ENCODE assay signal across 13 cellular contexts in genomic region chr10:72000073-72001025, GRCh38. TPM values are rescaled to one million over a fixed set of nuclear protein-coding genes. Genes with fewer than 3 reads are reported as not detected.
DNase-seq lines count a peak whose midpoint lies in the region; ATAC-seq and TF ChIP-seq lines count a peak whose summit lies in the region.
"Had no signal": no experiment of that assay in that cellular context is flagged by ENCODE, and none has a peak within 500 bp of the region (broad histone marks: within the 10 kb centered on the region; RNA-seq: fewer than 3 reads in every experiment).

No MANE protein-coding gene starts in this region.

- intact Hi-C loops in thyroid gland (cut with DNase I): no loop called here

- no peak for ATAC-seq in foreskin keratinocyte
- ATAC-seq: HCT116 had no signal

- H3K4me1 ChIP-seq in NT2/D1 (ENCODE audit: insufficient read depth, insufficient read length) (peaks cover 26% of the 10 kb centered on the region), thyroid gland (peaks cover 28 to 36% of the 10 kb centered on the region in 2 donors), foreskin keratinocyte (peaks cover 21% of the 10 kb centered on the region)

- no peaks in the 10 kb centered on the region for H3K27me3 Mint-ChIP-seq in nephron (ENCODE audit: low read depth)

- H3K9me3 Mint-ChIP-seq in nephron: no peaks in the 10 kb centered on the region

- H3K4me3 ChIP-seq in NT2/D1 (ENCODE audit: insufficient read length, low read depth) (no peak overlapping the region), thyroid gland (replicated peaks in 1 of 3) (no peak overlapping the region)

- DNase-seq in NT2/D1 (ENCODE audit: low read depth, low spot score) (no peak), thyroid gland (peak; percentile 41 to 62), foreskin keratinocyte (no peak), globus pallidus (ENCODE audit: low spot score) (no peak)
- no peak for DNase-seq in effector CD8-positive, alpha-beta T cell (lab: John Stamatoyannopoulos, UW)
- DNase-seq: effector CD4-positive, alpha-beta T cell; NCI-H2107; stimulated activated CD4-positive, alpha-beta T cell treated with anti-CD3 and anti-CD28 coated beads, Interleukin-12 subunit alpha, Interleukin-12 subunit beta, amount 100 ng/mL, for 4 hours; stimulated activated CD8-positive, alpha-beta memory T cell treated with anti-CD3 and anti-CD28 coated beads, Interleukin-4, amount 100 ng/mL, for 48 hours; T1000 had no signal

- TF ChIP-seq CTCF in nephron (IDR thresholded peaks at IDR 0.05; ENCODE audit: unreplicated experiment in 3 of 3) (no peak), thyroid gland (IDR thresholded peaks at IDR 0.05) (no peak), foreskin keratinocyte (conservative IDR thresholded peaks at IDR 0.05) (no peak)

- H3K36me3 ChIP-seq in NT2/D1 (ENCODE audit: insufficient read depth, insufficient read length, low read length) (no peaks in the 10 kb centered on the region), thyroid gland (no peaks in the 10 kb centered on the region)

- no peaks in the 10 kb centered on the region for H3K9me3 ChIP-seq in NT2/D1 (ENCODE audit: insufficient read depth, low read length)
- H3K9me3 ChIP-seq in thyroid gland: no peaks in the 10 kb centered on the region

- no peaks in the 10 kb centered on the region for H3K27me3 ChIP-seq in NT2/D1 (ENCODE audit: insufficient read depth, insufficient read length)
- H3K27me3 ChIP-seq in thyroid gland: no peaks in the 10 kb centered on the region
- H3K27me3 ChIP-seq in foreskin keratinocyte: no peaks in the 10 kb centered on the region

- no peaks in the 10 kb centered on the region for H3K36me3 Mint-ChIP-seq in nephron (ENCODE audit: low read depth)

- 66 to 71% methylated on average over 14 of the region's 14 CpGs for WGBS in thyroid gland, 2 donors

- H3K27ac ChIP-seq in cingulate gyrus (ENCODE audit: low read depth, low read length): peak overlapping the region; percentile 97
- H3K27ac ChIP-seq in thyroid gland: peak overlapping the region in 1 of 3 donors; percentile 48
- no peak overlapping the region for H3K27ac ChIP-seq in foreskin keratinocyte

- H3K27ac Mint-ChIP-seq in nephron: peak overlapping the region; percentile 91 to 98 (median 93)

- H3K9ac ChIP-seq in NT2/D1 (ENCODE audit: insufficient read length, low read depth): peak overlapping the region; percentile 3

- peak overlapping the region in 2 of 3 experiments; percentile 50 to 55 for H3K4me3 Mint-ChIP-seq in nephron

- H3K4me1 Mint-ChIP-seq in nephron: peaks cover 67% of the 10 kb centered on the region

- no peak for TF ChIP-seq POLR2A in thyroid gland (IDR thresholded peaks at IDR 0.05)

RNA-seq across cellular contexts. Expression of gene CHST3, which starts 36.2 kb away (rescaled TPM):
- total RNA-seq in thyroid gland (10 to 100 TPM in 3 of 4 donors, 1 to 10 TPM in 1; 8.6 to 16.9 (median 14.0) TPM), foreskin keratinocyte (23.0 and 23.9 TPM in 2 replicates)
- polyA plus RNA-seq in foreskin keratinocyte: 7.9 and 8.0 TPM in 2 replicates

Comparison
In these comparisons a context has a peak if more than half of its experiments do, and no peak if none do; other contexts are left out.
1. DNase-seq: peak in thyroid gland (2 of 2); none in NT2/D1 (single experiment), foreskin keratinocyte (0 of 2), globus pallidus (single experiment) and effector CD8-positive, alpha-beta T cell (single experiment).